Comparison of ENCODE assay signal across 7 cellular contexts in genomic region chr14:77498984-77499527, GRCh38. TPM values are rescaled to one million over a fixed set of nuclear protein-coding genes. Genes with fewer than 3 reads are reported as not detected.
DNase-seq lines count a peak whose midpoint lies in the region; ATAC-seq and TF ChIP-seq lines count a peak whose summit lies in the region.

No MANE protein-coding gene starts in this region.

- H3K27ac Mint-ChIP-seq in nephron = no peak overlapping the region

- peaks cover 3% of the 10 kb centered on the region for H3K9me3 Mint-ChIP-seq in nephron

- peak overlapping the region; percentile 67 to 78 (median 77) for H3K4me3 Mint-ChIP-seq in nephron

- DNase-seq in GM10266 (ENCODE audit: extremely low spot score) (peak; percentile 59), NCI-H2171 (lab: John Stamatoyannopoulos, UW) (peak; percentile 21), dorsolateral prefrontal cortex (peak in 1 of 10 donors; percentile 36), COR-L47 (lab: John Stamatoyannopoulos, UW) (no peak)
- DNase-seq in activated CD4-positive, CD25-positive, alpha-beta regulatory T cell treated with anti-CD3 and anti-CD28 coated beads, Interleukin-2, amount 50 U/mL, for 72 hours = no peak

- no peak for TF ChIP-seq CTCF in GM10266 (IDR thresholded peaks at IDR 0.05; ENCODE audit: control insufficient read depth, insufficient read depth, low read depth, missing control alignments)
- no peak for TF ChIP-seq CTCF in dorsolateral prefrontal cortex (IDR thresholded peaks at IDR 0.05 in 54 of 56, conservative IDR thresholded peaks at IDR 0.05 in 2 of 56; ENCODE audit: low read depth in 1 of 56, partially characterized antibody in 56 of 56)
- no peak for TF ChIP-seq CTCF in nephron (IDR thresholded peaks at IDR 0.05; ENCODE audit: unreplicated experiment in 3 of 3)

- H3K4me1 Mint-ChIP-seq in nephron = no peaks in the 10 kb centered on the region

- H3K27ac ChIP-seq in dorsolateral prefrontal cortex = no peak overlapping the region

- peaks cover 0 to 26% (median 8%) of the 10 kb centered on the region in 45 donors for H3K27me3 ChIP-seq in dorsolateral prefrontal cortex

- peaks cover 3% of the 10 kb centered on the region for H3K36me3 Mint-ChIP-seq in nephron (ENCODE audit: low read depth)

- H3K27me3 Mint-ChIP-seq in nephron (ENCODE audit: low read depth) = peaks cover 50% of the 10 kb centered on the region

- H3K4me3 ChIP-seq in dorsolateral prefrontal cortex = peak overlapping the region; percentile 39 to 74 (median 58)

- ATAC-seq in GM21528 (IDR thresholded peaks at IDR 0.05; ENCODE audit: low FRiP score, unreplicated experiment) = peak; percentile 28

- intact Hi-C loops in dorsolateral prefrontal cortex (cut with DNase I) = no loop called here

RNA-seq across cellular contexts. Expression of gene ISM2, which starts 0.4 kb away (rescaled TPM):
- 1 to 10 TPM in 46 of 120 experiments, under 1 TPM in 69, not detected in 5; 0.19 to 3.2 (median 0.90) TPM for total RNA-seq in dorsolateral prefrontal cortex

RNA-seq across cellular contexts. Expression of gene AHSA1, which starts 41.2 kb away (rescaled TPM):
- total RNA-seq in dorsolateral prefrontal cortex = 100 to 1,000 TPM in 119 of 120 experiments, 10 to 100 TPM in 1; 95.6 to 479 (median 192) TPM

RNA-seq across cellular contexts. Expression of gene VIPAS39, which starts 41.7 kb away (rescaled TPM):
- 10 to 100 TPM; 13.2 to 25.2 (median 19.5) TPM for total RNA-seq in dorsolateral prefrontal cortex

Comparison
In these comparisons a context has a peak if more than half of its experiments do, and no peak if none do; other contexts are left out.
1. DNase-seq: peak in GM10266 (single experiment) and NCI-H2171 (single experiment); none in COR-L47 (single experiment) and activated CD4-positive, CD25-positive, alpha-beta regulatory T cell treated with anti-CD3 and anti-CD28 coated beads, Interleukin-2, amount 50 U/mL, for 72 hours (single experiment).